In genomic region chr6:139474145-139475108, GRCh38 we compare ENCODE assay signal across 8 cellular contexts.
DNase-seq lines count a peak whose midpoint lies in the region; ATAC-seq and TF ChIP-seq lines count a peak whose summit lies in the region.

No MANE protein-coding gene starts in this region.

- DNase-seq in AG04450 (ENCODE audit: low read depth, low spot score) (peak; percentile 23), NCI-H146 treated with DMSO at 0.1 percent for 48 hours (lab: John Stamatoyannopoulos, UW; ENCODE audit: unreplicated experiment) (peak; percentile 41), cerebellum (ENCODE audit: low spot score) (peak; percentile 72), mucosa of gallbladder (ENCODE audit: low spot score) (peak; percentile 26), NCI-H2029 (lab: John Stamatoyannopoulos, UW) (no peak), DMS53 (lab: John Stamatoyannopoulos, UW) (no peak)
- no peak for DNase-seq in activated CD4-positive, alpha-beta T cell treated with anti-CD3 and anti-CD28 coated beads, Interleukin-2, amount 10 ng/mL, durations not matched to agents 24 days and 14 days

- no peaks in the 10 kb centered on the region for H3K36me3 Mint-ChIP-seq in activated CD4-positive, alpha-beta T cell treated with anti-CD3 and anti-CD28 coated beads, Interleukin-2, amount 10 ng/mL, durations not matched to agents 24 days and 14 days (ENCODE audit: low read depth)

- H3K4me3 Mint-ChIP-seq in activated CD4-positive, alpha-beta T cell treated with anti-CD3 and anti-CD28 coated beads, Interleukin-2, amount 10 ng/mL, durations not matched to agents 24 days and 14 days, result no peak overlapping the region

- POLR2A ChIA-PET in AG04450 (lab: Yijun Ruan, JAX), result interaction anchor here (0.6 to 3.2 kb wide), 4 partner anchors 22 to 114 kb away, joined by 4 to 17 read pairs (median 4); partner anchors contain the start of gene CITED2

- no peaks in the 10 kb centered on the region for H3K4me1 Mint-ChIP-seq in activated CD4-positive, alpha-beta T cell treated with anti-CD3 and anti-CD28 coated beads, Interleukin-2, amount 10 ng/mL, durations not matched to agents 24 days and 14 days

- ATAC-seq in GM21447 (IDR thresholded peaks at IDR 0.05; ENCODE audit: unreplicated experiment), result peak; percentile 53

- H3K27ac Mint-ChIP-seq in activated CD4-positive, alpha-beta T cell treated with anti-CD3 and anti-CD28 coated beads, Interleukin-2, amount 10 ng/mL, durations not matched to agents 24 days and 14 days, result no peak overlapping the region

- no peaks in the 10 kb centered on the region for H3K27me3 ChIP-seq in AG04450 (ENCODE audit: control insufficient read depth, insufficient read depth, low read length)

- H3K4me3 ChIP-seq in AG04450 (ENCODE audit: low read depth, low read length), result peak overlapping the region; percentile 26

- no peaks in the 10 kb centered on the region for H3K9me3 ChIP-seq in AG04450 (ENCODE audit: control insufficient read depth, insufficient read depth, low read length)

- no peaks in the 10 kb centered on the region for H3K9me3 Mint-ChIP-seq in activated CD4-positive, alpha-beta T cell treated with anti-CD3 and anti-CD28 coated beads, Interleukin-2, amount 10 ng/mL, durations not matched to agents 24 days and 14 days

- CTCF ChIA-PET in AG04450 (lab: Charles Lee), result interaction anchor here (0.5 to 1.0 kb wide), 4 partner anchors 45 to 1024 kb away, joined by 3 to 5 read pairs (median 3); partner anchors contain the start of gene CITED2

- peaks cover 17% of the 10 kb centered on the region for H3K27me3 Mint-ChIP-seq in activated CD4-positive, alpha-beta T cell treated with anti-CD3 and anti-CD28 coated beads, Interleukin-2, amount 10 ng/mL, durations not matched to agents 24 days and 14 days

- H3K27ac ChIP-seq in AG04450 (ENCODE audit: low read depth, low read length), result no peak overlapping the region

- TF ChIP-seq CTCF in AG04450 (IDR thresholded peaks at IDR 0.05; ENCODE audit: low read depth, low read length), result no peak

- intact Hi-C loops in activated CD4-positive, alpha-beta T cell treated with anti-CD3 and anti-CD28 coated beads, Interleukin-2, amount 10 ng/mL, durations not matched to agents 24 days and 14 days (cut with micrococcal nuclease), result no loop called here

Comparison
In these comparisons a context has a peak if more than half of its experiments do, and no peak if none do; other contexts are left out.
1. DNase-seq: peak in AG04450 (single experiment), NCI-H146 treated with DMSO at 0.1 percent for 48 hours (single experiment), cerebellum (single experiment) and mucosa of gallbladder (single experiment); none in NCI-H2029 (single experiment), activated CD4-positive, alpha-beta T cell treated with anti-CD3 and anti-CD28 coated beads, Interleukin-2, amount 10 ng/mL, durations not matched to agents 24 days and 14 days (single experiment) and DMS53 (single experiment).